Comparison of ENCODE assay signal across 1 cellular context in the genomic region with DNA sequence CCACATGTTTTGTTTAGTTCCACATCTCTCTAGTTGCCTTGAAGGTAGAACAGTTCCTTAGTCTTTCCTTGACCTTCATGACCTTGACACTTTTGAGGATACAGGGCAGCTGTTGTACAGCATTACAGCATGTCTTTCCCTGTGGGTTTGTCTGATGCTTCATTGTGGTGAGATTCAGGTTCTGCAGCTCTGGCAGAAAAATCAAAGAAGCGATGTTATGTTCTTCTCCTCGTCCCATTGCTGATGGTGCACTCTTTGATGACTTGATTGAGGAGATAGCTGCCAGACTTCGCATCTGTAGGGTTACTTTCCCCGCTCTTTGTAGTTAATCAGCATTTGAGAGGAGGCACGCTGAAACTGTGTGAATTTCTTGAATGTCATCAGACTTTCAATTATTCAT.
TF ChIP-seq lines count a peak whose summit lies in the region.

No MANE protein-coding gene starts in this region.

TF ChIP-seq in H1, 55 proteins besides CTCF, POLR2A, EP300 and RAD21 (continued from another document):
- TF ChIP-seq EGR1 (IDR thresholded peaks at IDR 0.05; ENCODE audit: borderline replicate concordance, low read depth, low read length) (no peak), SIRT6 (IDR thresholded peaks at IDR 0.05; ENCODE audit: low read length) (no peak), PHF8 (conservative IDR thresholded peaks at IDR 0.05; ENCODE audit: low read depth, low read length) (no peak), SP1 (IDR thresholded peaks at IDR 0.05; ENCODE audit: low read depth, low read length) (no peak), GABPA (IDR thresholded peaks at IDR 0.05; ENCODE audit: borderline replicate concordance, insufficient read depth, low read length) (no peak), CBX5 (IDR thresholded peaks at IDR 0.05; ENCODE audit: low read depth, low read length) (no peak)
- TF ChIP-seq, protein P1, sequence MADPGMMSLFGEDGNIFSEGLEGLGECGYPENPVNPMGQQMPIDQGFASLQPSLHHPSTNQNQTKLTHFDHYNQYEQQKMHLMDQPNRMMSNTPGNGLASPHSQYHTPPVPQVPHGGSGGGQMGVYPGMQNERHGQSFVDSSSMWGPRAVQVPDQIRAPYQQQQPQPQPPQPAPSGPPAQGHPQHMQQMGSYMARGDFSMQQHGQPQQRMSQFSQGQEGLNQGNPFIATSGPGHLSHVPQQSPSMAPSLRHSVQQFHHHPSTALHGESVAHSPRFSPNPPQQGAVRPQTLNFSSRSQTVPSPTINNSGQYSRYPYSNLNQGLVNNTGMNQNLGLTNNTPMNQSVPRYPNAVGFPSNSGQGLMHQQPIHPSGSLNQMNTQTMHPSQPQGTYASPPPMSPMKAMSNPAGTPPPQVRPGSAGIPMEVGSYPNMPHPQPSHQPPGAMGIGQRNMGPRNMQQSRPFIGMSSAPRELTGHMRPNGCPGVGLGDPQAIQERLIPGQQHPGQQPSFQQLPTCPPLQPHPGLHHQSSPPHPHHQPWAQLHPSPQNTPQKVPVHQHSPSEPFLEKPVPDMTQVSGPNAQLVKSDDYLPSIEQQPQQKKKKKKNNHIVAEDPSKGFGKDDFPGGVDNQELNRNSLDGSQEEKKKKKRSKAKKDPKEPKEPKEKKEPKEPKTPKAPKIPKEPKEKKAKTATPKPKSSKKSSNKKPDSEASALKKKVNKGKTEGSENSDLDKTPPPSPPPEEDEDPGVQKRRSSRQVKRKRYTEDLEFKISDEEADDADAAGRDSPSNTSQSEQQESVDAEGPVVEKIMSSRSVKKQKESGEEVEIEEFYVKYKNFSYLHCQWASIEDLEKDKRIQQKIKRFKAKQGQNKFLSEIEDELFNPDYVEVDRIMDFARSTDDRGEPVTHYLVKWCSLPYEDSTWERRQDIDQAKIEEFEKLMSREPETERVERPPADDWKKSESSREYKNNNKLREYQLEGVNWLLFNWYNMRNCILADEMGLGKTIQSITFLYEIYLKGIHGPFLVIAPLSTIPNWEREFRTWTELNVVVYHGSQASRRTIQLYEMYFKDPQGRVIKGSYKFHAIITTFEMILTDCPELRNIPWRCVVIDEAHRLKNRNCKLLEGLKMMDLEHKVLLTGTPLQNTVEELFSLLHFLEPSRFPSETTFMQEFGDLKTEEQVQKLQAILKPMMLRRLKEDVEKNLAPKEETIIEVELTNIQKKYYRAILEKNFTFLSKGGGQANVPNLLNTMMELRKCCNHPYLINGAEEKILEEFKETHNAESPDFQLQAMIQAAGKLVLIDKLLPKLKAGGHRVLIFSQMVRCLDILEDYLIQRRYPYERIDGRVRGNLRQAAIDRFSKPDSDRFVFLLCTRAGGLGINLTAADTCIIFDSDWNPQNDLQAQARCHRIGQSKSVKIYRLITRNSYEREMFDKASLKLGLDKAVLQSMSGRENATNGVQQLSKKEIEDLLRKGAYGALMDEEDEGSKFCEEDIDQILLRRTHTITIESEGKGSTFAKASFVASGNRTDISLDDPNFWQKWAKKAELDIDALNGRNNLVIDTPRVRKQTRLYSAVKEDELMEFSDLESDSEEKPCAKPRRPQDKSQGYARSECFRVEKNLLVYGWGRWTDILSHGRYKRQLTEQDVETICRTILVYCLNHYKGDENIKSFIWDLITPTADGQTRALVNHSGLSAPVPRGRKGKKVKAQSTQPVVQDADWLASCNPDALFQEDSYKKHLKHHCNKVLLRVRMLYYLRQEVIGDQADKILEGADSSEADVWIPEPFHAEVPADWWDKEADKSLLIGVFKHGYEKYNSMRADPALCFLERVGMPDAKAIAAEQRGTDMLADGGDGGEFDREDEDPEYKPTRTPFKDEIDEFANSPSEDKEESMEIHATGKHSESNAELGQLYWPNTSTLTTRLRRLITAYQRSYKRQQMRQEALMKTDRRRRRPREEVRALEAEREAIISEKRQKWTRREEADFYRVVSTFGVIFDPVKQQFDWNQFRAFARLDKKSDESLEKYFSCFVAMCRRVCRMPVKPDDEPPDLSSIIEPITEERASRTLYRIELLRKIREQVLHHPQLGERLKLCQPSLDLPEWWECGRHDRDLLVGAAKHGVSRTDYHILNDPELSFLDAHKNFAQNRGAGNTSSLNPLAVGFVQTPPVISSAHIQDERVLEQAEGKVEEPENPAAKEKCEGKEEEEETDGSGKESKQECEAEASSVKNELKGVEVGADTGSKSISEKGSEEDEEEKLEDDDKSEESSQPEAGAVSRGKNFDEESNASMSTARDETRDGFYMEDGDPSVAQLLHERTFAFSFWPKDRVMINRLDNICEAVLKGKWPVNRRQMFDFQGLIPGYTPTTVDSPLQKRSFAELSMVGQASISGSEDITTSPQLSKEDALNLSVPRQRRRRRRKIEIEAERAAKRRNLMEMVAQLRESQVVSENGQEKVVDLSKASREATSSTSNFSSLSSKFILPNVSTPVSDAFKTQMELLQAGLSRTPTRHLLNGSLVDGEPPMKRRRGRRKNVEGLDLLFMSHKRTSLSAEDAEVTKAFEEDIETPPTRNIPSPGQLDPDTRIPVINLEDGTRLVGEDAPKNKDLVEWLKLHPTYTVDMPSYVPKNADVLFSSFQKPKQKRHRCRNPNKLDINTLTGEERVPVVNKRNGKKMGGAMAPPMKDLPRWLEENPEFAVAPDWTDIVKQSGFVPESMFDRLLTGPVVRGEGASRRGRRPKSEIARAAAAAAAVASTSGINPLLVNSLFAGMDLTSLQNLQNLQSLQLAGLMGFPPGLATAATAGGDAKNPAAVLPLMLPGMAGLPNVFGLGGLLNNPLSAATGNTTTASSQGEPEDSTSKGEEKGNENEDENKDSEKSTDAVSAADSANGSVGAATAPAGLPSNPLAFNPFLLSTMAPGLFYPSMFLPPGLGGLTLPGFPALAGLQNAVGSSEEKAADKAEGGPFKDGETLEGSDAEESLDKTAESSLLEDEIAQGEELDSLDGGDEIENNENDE (IDR thresholded peaks at IDR 0.05; ENCODE audit: insufficient replicate concordance, low read length) = no peak
TF ChIP-seq in H1: peak in this region for 0.
